In genomic region chr6:17842934-17843821, GRCh38 we compare ENCODE assay signal across 1 cellular context.
A peak's percentile ranks its signal among the peaks of the same experiment; 100 is the strongest.
TF ChIP-seq lines count a peak whose summit lies in the region.

No MANE protein-coding gene starts in this region.

TF ChIP-seq in K562, 482 proteins besides CTCF, POLR2A, EP300 and RAD21 (continued from another document):
- peak; percentile 66 for TF ChIP-seq RBBP5 (IDR thresholded peaks at IDR 0.05; ENCODE audit: borderline replicate concordance, insufficient read depth, low read length, poor library complexity, severe bottlenecking)
- no peak for TF ChIP-seq PTBP1 (IDR thresholded peaks at IDR 0.05; ENCODE audit: low read depth, low read length)
- peak; percentile 73 for TF ChIP-seq CBFA2T3 (IDR thresholded peaks at IDR 0.05)
- TF ChIP-seq RB1 (IDR thresholded peaks at IDR 0.05; ENCODE audit: low read depth) = no peak
- no peak for TF ChIP-seq STAT5B (CRISPR knock-in tag; IDR thresholded peaks at IDR 0.05)
- no peak for TF ChIP-seq ZC3H8 (IDR thresholded peaks at IDR 0.05)
- TF ChIP-seq RUNX1 (IDR thresholded peaks at IDR 0.05; ENCODE audit: low read depth) = no peak
- TF ChIP-seq ZNF696 (CRISPR knock-in tag; conservative IDR thresholded peaks at IDR 0.05) = no peak
